Comparison of ENCODE assay signal across 31 cellular contexts in the genomic region with DNA sequence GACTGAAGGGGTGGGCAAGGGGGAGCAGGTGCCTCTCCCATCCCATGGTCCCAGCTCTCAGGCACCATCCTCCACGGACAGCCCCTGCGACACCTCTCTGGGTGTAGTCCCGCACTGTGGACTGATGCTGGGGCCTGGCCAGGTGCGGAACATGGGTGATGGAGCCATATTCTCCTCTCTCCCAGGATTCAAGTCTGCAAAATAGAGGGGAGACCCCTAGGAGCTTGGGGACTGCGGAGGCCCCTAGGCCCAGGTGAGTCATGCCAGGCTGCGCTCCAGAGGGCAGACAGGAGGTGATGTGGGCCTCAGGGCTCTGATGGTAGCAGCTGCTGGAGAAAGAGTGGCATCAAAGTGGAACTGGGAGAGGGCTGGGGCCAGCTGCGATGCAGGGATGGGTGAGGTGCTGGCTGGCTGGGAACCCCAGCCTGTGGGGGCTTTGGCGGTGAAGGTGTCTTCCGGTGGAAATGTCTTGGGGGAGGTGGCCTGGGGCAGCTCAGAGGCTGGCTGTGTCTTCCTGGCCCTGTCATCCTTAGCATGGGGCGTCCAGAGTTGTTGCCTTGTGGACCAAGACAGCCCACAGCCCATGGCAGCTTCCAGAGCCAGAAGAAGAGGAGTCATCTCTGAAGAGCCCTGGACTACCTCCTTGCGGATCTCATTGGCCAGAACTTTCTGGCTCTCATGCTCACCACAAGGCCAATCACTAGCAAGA.
DNase-seq lines count a peak whose midpoint lies in the region; ATAC-seq, FAIRE-seq and TF ChIP-seq lines count a peak whose summit lies in the region.
"Had no signal": no experiment of that assay in that cellular context is flagged by ENCODE, and none has a peak within 500 bp of the region (broad histone marks: within the 10 kb centered on the region; RNA-seq: fewer than 3 reads in every experiment).

No MANE protein-coding gene starts in this region.

- H4K5ac ChIP-seq in H1 (ENCODE audit: insufficient read length, low read depth, low read length) = no peak overlapping the region

- no peaks in the 10 kb centered on the region for H3K36me3 ChIP-seq in H1 (ENCODE audit: control insufficient read depth in 2 of 4, insufficient read depth in 4 of 4, low read length in 3 of 4)
- no peaks in the 10 kb centered on the region for H3K36me3 ChIP-seq in CD4-positive, alpha-beta memory T cell (ENCODE audit: insufficient read depth, low read length)
- H3K36me3 ChIP-seq in ascending aorta = no peaks in the 10 kb centered on the region
- H3K36me3 ChIP-seq: neutrophil, thoracic aorta had no signal

- H3K14ac ChIP-seq in H1 (ENCODE audit: insufficient read length) = no peak overlapping the region

- no peaks in the 10 kb centered on the region for H3K36me3 Mint-ChIP-seq in CD4-positive, alpha-beta memory T cell
- H3K36me3 Mint-ChIP-seq: brain; CD4-positive, CD25-positive, alpha-beta regulatory T cell had no signal

- no peak overlapping the region for H3K56ac ChIP-seq in H1 (replicated peaks; ENCODE audit: insufficient read length, low read depth, low read length)

- no peaks in the 10 kb centered on the region for H3K79me2 ChIP-seq in H1 (ENCODE audit: control insufficient read depth in 1 of 2, insufficient read depth in 2 of 2, low read length in 2 of 2)
- H3K79me2 ChIP-seq: hepatocyte had no signal

- DNase-seq in activated effector memory CD4-positive, alpha-beta T cell treated with anti-CD3 and anti-CD28 coated beads, Interleukin-2, amount 50 U/mL, for 16 hours = peak; percentile 49
- no peak for DNase-seq in activated effector memory CD4-positive, alpha-beta T cell treated with Interleukin-2 at 50 U/mL for 16 hours
- DNase-seq in H1 (ENCODE audit: low read depth in 1 of 2, low spot score in 2 of 2) (no peak), left colon (peak; percentile 3 to 16), sciatic nerve (ENCODE audit: low spot score) (peak; percentile 27), ascending aorta (ENCODE audit: low spot score in 2 of 2) (no peak)
- no peak for DNase-seq in CD4-positive, alpha-beta memory T cell
- no peak for DNase-seq in activated CD4-positive, alpha-beta T cell treated with anti-CD3 and anti-CD28 coated beads for 4 hours
- DNase-seq: activated CD4-positive, alpha-beta T cell treated with anti-CD3 and anti-CD28 coated beads for 48 hours; activated gamma-delta T cell; CD4-positive, CD25-positive, alpha-beta regulatory T cell; cerebellar nuclear complex; DMS79 treated with DMSO at 0.1 percent for 48 hours; GDM1; Kasumi-1; mesenchymal stem cell; NCI-H1417; NCI-H2081; NCI-H2227 treated with DMSO at 0.1 percent for 48 hours; NCI-H69; small intestine; stimulated activated naive CD8-positive, alpha-beta T cell treated with anti-CD3 and anti-CD28 coated beads, Interleukin-15, amount 100 ng/mL, for 72 hours had no signal

- ATAC-seq in left colon = no peak
- ATAC-seq in sciatic nerve = no peak
- ATAC-seq: stimulated activated naive CD8-positive, alpha-beta T cell treated with anti-CD3 and anti-CD28 coated beads, Interleukin-15, amount 100 ng/mL, for 72 hours had no signal

- no peak overlapping the region for H3K4me2 ChIP-seq in H1 (ENCODE audit: insufficient read depth in 1 of 2, low read depth in 2 of 2, low read length in 2 of 2)
- H3K4me2 ChIP-seq: hepatocyte had no signal

- no peak overlapping the region for H3K4me3 Mint-ChIP-seq in CD4-positive, alpha-beta memory T cell
- H3K4me3 Mint-ChIP-seq: brain; CD4-positive, CD25-positive, alpha-beta regulatory T cell; stimulated activated naive CD8-positive, alpha-beta T cell treated with anti-CD3 and anti-CD28 coated beads, Interleukin-15, amount 100 ng/mL, for 72 hours; T-helper 2 cell treated with Interferon-gamma antibody and Interleukin-4, amounts not matched to agents 5 μg/mL and 100 μg/mL, for 36 hours had no signal

- no peak overlapping the region for H2BK5ac ChIP-seq in H1 (ENCODE audit: low read depth, low read length)

- WGBS in H1 (ENCODE audit: extremely low coverage in 1 of 2, insufficient coverage in 1 of 2, insufficient read length in 1 of 2, insufficient replicate concordance in 2 of 2, low coverage in 1 of 2, low lambda C conversion rate in 2 of 2, missing lambda C conversion rate in 1 of 2), 2 experiments = 80% methylated on average over 9 of the region's 11 CpGs; no CpG with 5 or more reads in 1 of the 2 experiments

- H3K27me3 ChIP-seq in H1 (replicated peaks in 1 of 4; ENCODE audit: control insufficient read depth in 3 of 4, extremely low read depth in 1 of 4, insufficient read depth in 3 of 4, low read length in 3 of 4) = no peaks in the 10 kb centered on the region; a peak in 1 of 7 replicates
- H3K27me3 ChIP-seq in CD4-positive, alpha-beta memory T cell (ENCODE audit: insufficient read depth, low read length) = no peaks in the 10 kb centered on the region
- H3K27me3 ChIP-seq in ascending aorta = no peaks in the 10 kb centered on the region
- H3K27me3 ChIP-seq: hepatocyte, neutrophil had no signal

- no peaks in the 10 kb centered on the region for H3K9me3 ChIP-seq in H1 (ENCODE audit: insufficient read depth in 2 of 2, low read depth in 1 of 2, low read length in 1 of 2)
- H3K9me3 ChIP-seq in CD4-positive, alpha-beta memory T cell (ENCODE audit: control insufficient read depth in 1 of 2, low read length in 2 of 2) = no peaks in the 10 kb centered on the region
- no peaks in the 10 kb centered on the region for H3K9me3 ChIP-seq in ascending aorta
- H3K9me3 ChIP-seq: neutrophil, thoracic aorta had no signal

- no peak overlapping the region for H2AFZ ChIP-seq in H1 (ENCODE audit: low read length)
- H2AFZ ChIP-seq: hepatocyte had no signal

- 0 out of 2 replicates have a peak overlapping the region, but pooled peaks have one; percentile 75 for H2BK12ac ChIP-seq in H1 (ENCODE audit: low read depth, low read length)

- no peak for TF ChIP-seq RAD21 in H1 (IDR thresholded peaks at IDR 0.05 in 1 of 2, conservative IDR thresholded peaks at IDR 0.05 in 1 of 2; ENCODE audit: low read depth in 2 of 2, low read length in 2 of 2)

- H2BK120ac ChIP-seq in H1 (replicated peaks; ENCODE audit: low read depth, low read length) = no peak overlapping the region

- H3K9ac ChIP-seq in H1 (replicated peaks in 1 of 4; ENCODE audit: extremely low read depth in 1 of 4, low read depth in 3 of 4, low read length in 3 of 4) = no peak overlapping the region

- TF ChIP-seq POLR2A in H1 (IDR thresholded peaks at IDR 0.05; ENCODE audit: control extremely low read depth in 1 of 2, low read depth in 2 of 2, low read length in 2 of 2) = no peak

- FAIRE-seq in H1 (lab: Jason Lieb, UNC) = no peak
- FAIRE-seq: A204.1, frontal cortex, small intestine, urothelium cell line had no signal

- no peak for TF ChIP-seq EP300 in H1 (IDR thresholded peaks at IDR 0.05; ENCODE audit: borderline replicate concordance in 1 of 2, low read depth in 2 of 2, low read length in 2 of 2)

- no peaks in the 10 kb centered on the region for H3K27me3 Mint-ChIP-seq in CD4-positive, alpha-beta memory T cell
- H3K27me3 Mint-ChIP-seq: stimulated activated naive CD8-positive, alpha-beta T cell treated with anti-CD3 and anti-CD28 coated beads, Interleukin-15, amount 100 ng/mL, for 72 hours had no signal

- intact Hi-C loops in left colon (cut with DNase I, micrococcal nuclease) (no loop called here), sciatic nerve (cut with DNase I) (no loop called here), ascending aorta (cut with DNase I) (no loop called here)
- intact Hi-C loops in CD4-positive, alpha-beta memory T cell (cut with micrococcal nuclease) = no loop called here

- H4K20me1 ChIP-seq in H1 (replicated peaks in 1 of 2; ENCODE audit: control insufficient read depth in 1 of 2, insufficient read depth in 2 of 2, low read length in 2 of 2) = no peaks in the 10 kb centered on the region

- no peak overlapping the region for H2BK20ac ChIP-seq in H1 (ENCODE audit: low read length)

- peaks cover 3 to 19% (median 17%) of the 10 kb centered on the region in 4 experiments for H3K4me1 ChIP-seq in H1 (replicated peaks in 1 of 4; ENCODE audit: control insufficient read depth in 3 of 4, insufficient read depth in 4 of 4, low read length in 3 of 4)
- H3K4me1 ChIP-seq in CD4-positive, alpha-beta memory T cell (ENCODE audit: insufficient read depth, low read length) = no peaks in the 10 kb centered on the region
- H3K4me1 ChIP-seq in ascending aorta = no peaks in the 10 kb centered on the region

- H3K4ac ChIP-seq in H1 (replicated peaks; ENCODE audit: insufficient read length, low read depth, low read length) = no peak overlapping the region

- CTCF ChIA-PET in H1 (lab: Charles Lee; ENCODE audit: partially characterized antibody) = interaction anchor here (1.1 to 1.2 kb wide), 2 partner anchors 52 to 68 kb away, joined by 3 read pairs; no protein-coding TSS in a partner anchor
- CTCF ChIA-PET in CD4-positive, alpha-beta memory T cell (lab: Charles Lee; ENCODE audit: partially characterized antibody) = no interaction called here

- H3K27ac Mint-ChIP-seq in CD4-positive, alpha-beta memory T cell = no peak overlapping the region
- H3K27ac Mint-ChIP-seq: CD4-positive, CD25-positive, alpha-beta regulatory T cell; stimulated activated naive CD8-positive, alpha-beta T cell treated with anti-CD3 and anti-CD28 coated beads, Interleukin-15, amount 100 ng/mL, for 72 hours; T-helper 2 cell treated with Interferon-gamma antibody and Interleukin-4, amounts not matched to agents 5 μg/mL and 100 μg/mL, for 36 hours had no signal

- no peaks in the 10 kb centered on the region for H3K79me1 ChIP-seq in H1 (ENCODE audit: low read depth, low read length)

- TF ChIP-seq CTCF in H1 (IDR thresholded peaks at IDR 0.05; ENCODE audit: control extremely low read depth in 1 of 3, insufficient read depth in 1 of 3, low read depth in 1 of 3, low read length in 3 of 3) (no peak), ascending aorta (IDR thresholded peaks at IDR 0.05) (no peak)

- peak overlapping the region; percentile 71 for H3K18ac ChIP-seq in H1 (ENCODE audit: extremely low read depth, low read length)

- POLR2A ChIA-PET in H1 (lab: Charles Lee; ENCODE audit: partially characterized antibody) = no interaction called here
- POLR2A ChIA-PET in CD4-positive, alpha-beta memory T cell (lab: Charles Lee; ENCODE audit: partially characterized antibody) = no interaction called here

- H3K4me1 Mint-ChIP-seq in CD4-positive, alpha-beta memory T cell = no peaks in the 10 kb centered on the region
- H3K4me1 Mint-ChIP-seq: CD4-positive, CD25-positive, alpha-beta regulatory T cell; stimulated activated naive CD8-positive, alpha-beta T cell treated with anti-CD3 and anti-CD28 coated beads, Interleukin-15, amount 100 ng/mL, for 72 hours had no signal

- H3K4me3 ChIP-seq in H1 (ENCODE audit: extremely low read depth in 1 of 4, insufficient read depth in 2 of 4, low read depth in 3 of 4, low read length in 4 of 4) = no peak overlapping the region
- H3K4me3 ChIP-seq in CD4-positive, alpha-beta memory T cell (ENCODE audit: low read length in 2 of 2) = no peak overlapping the region
- no peak overlapping the region for H3K4me3 ChIP-seq in ascending aorta
- H3K4me3 ChIP-seq: dorsolateral prefrontal cortex, hepatocyte, thoracic aorta had no signal

- H3K27ac ChIP-seq in H1 (ENCODE audit: low read depth, low read length) = no peak overlapping the region
- H3K27ac ChIP-seq in CD4-positive, alpha-beta memory T cell (ENCODE audit: low read depth, low read length) = no peak overlapping the region
- no peak overlapping the region for H3K27ac ChIP-seq in ascending aorta
- H3K27ac ChIP-seq: dorsolateral prefrontal cortex, hepatocyte, neutrophil, thoracic aorta had no signal

- peaks cover 0 to 4% (median 0%) of the 10 kb centered on the region in 8 donors for H3K9me3 Mint-ChIP-seq in CD4-positive, alpha-beta memory T cell

- no peak overlapping the region for H4K8ac ChIP-seq in H1 (ENCODE audit: extremely low read depth, insufficient read depth, low read length)

- H4K91ac ChIP-seq in H1 (replicated peaks; ENCODE audit: insufficient read length, low read length) = no peak overlapping the region

- H3K23me2 ChIP-seq in H1 (ENCODE audit: low read depth, low read length) = 0 out of 2 replicates have a peak, but pooled peaks cover 3% of the 10 kb centered on the region

- H2BK15ac ChIP-seq in H1 (ENCODE audit: low read length) = no peak overlapping the region

- no peak overlapping the region for H2AK5ac ChIP-seq in H1 (ENCODE audit: low read depth, low read length)

- H3K23ac ChIP-seq in H1 (ENCODE audit: insufficient read length) = no peak overlapping the region

Comparison
In these comparisons a context has a peak if more than half of its experiments do, and no peak if none do; other contexts are left out.
1. DNase-seq: peak in activated effector memory CD4-positive, alpha-beta T cell treated with anti-CD3 and anti-CD28 coated beads, Interleukin-2, amount 50 U/mL, for 16 hours (single experiment), left colon (2 of 2) and sciatic nerve (single experiment); none in activated effector memory CD4-positive, alpha-beta T cell treated with Interleukin-2 at 50 U/mL for 16 hours (single experiment), H1 (0 of 2), CD4-positive, alpha-beta memory T cell (0 of 5), activated CD4-positive, alpha-beta T cell treated with anti-CD3 and anti-CD28 coated beads for 4 hours (0 of 2) and ascending aorta (0 of 2).